Comparison of ENCODE assay signal across 25 cellular contexts in genomic region chr15:49604625-49605409, GRCh38. TPM values are rescaled to one million over a fixed set of nuclear protein-coding genes. Genes with fewer than 3 reads are reported as not detected.
A peak's percentile ranks its signal among the peaks of the same experiment; 100 is the strongest.
DNase-seq lines count a peak whose midpoint lies in the region; ATAC-seq, FAIRE-seq and TF ChIP-seq lines count a peak whose summit lies in the region.
"Had no signal": no experiment of that assay in that cellular context is flagged by ENCODE, and none has a peak within 500 bp of the region (broad histone marks: within the 10 kb centered on the region; RNA-seq: fewer than 3 reads in every experiment).

No MANE protein-coding gene starts in this region.

- no TSS peak for BruUV-seq in HepG2 (replicated peaks; lab: Mats Ljungman, UMichigan)

- H3K4me1 ChIP-seq in HepG2 (ENCODE audit: insufficient read depth, low read length) (no peaks in the 10 kb centered on the region), right lobe of liver (no peaks in the 10 kb centered on the region)
- H3K4me1 ChIP-seq: A549, BE2C, BLaER1 had no signal

- H2AFZ ChIP-seq in HepG2 (ENCODE audit: low read length) = no peak overlapping the region

- no peaks in the 10 kb centered on the region for H3K4me1 Mint-ChIP-seq in chondrocyte (ENCODE audit: low read depth)
- H3K4me1 Mint-ChIP-seq: CD14-positive monocyte; CD4-positive, alpha-beta memory T cell; CD4-positive, CD25-positive, alpha-beta regulatory T cell; CD8-positive, alpha-beta memory T cell had no signal

- POLR2A ChIA-PET in HepG2 (lab: Yijun Ruan, JAX) = no interaction called here

- no peak for TF ChIP-seq RAD21 in HepG2 (CRISPR knock-in tag; IDR thresholded peaks at IDR 0.05)

- H3K4me3 Mint-ChIP-seq in chondrocyte (ENCODE audit: unreplicated experiment) = no peak overlapping the region
- H3K4me3 Mint-ChIP-seq: CD14-positive monocyte; CD4-positive, CD25-positive, alpha-beta regulatory T cell; CD8-positive, alpha-beta memory T cell had no signal

- H3K36me3 ChIP-seq in HepG2 (replicated peaks in 1 of 2; ENCODE audit: control insufficient read depth in 1 of 2, insufficient read depth in 2 of 2, low read length in 2 of 2) (no peaks in the 10 kb centered on the region), right lobe of liver (no peaks in the 10 kb centered on the region)
- H3K36me3 ChIP-seq: BE2C had no signal

- no peaks in the 10 kb centered on the region for H3K27me3 Mint-ChIP-seq in chondrocyte (ENCODE audit: low read depth)
- H3K27me3 Mint-ChIP-seq: CD4-positive, alpha-beta memory T cell; CD4-positive, CD25-positive, alpha-beta regulatory T cell; CD8-positive, alpha-beta memory T cell had no signal

- H3K79me2 ChIP-seq in HepG2 (ENCODE audit: insufficient read depth, low read length) = no peaks in the 10 kb centered on the region

- intact Hi-C loops in HepG2 (cut with micrococcal nuclease; ENCODE audit: unreplicated experiment) = no loop called here
- intact Hi-C loops in right lobe of liver (cut with DNase I) = no loop called here

- peaks cover 40% of the 10 kb centered on the region for H3K9me3 Mint-ChIP-seq in chondrocyte (ENCODE audit: low read depth)

- no peak overlapping the region for H3K9ac ChIP-seq in HepG2 (ENCODE audit: insufficient read depth, low read depth, low read length)
- H3K9ac ChIP-seq: BLaER1 had no signal

- in situ Hi-C loops in HepG2 (cut with HindIII; ENCODE audit: extremely low pct_ligation_motif_present, low pct_unique_long_range_greater_than_20kb) = no loop called here

- FAIRE-seq in HepG2 (lab: Jason Lieb, UNC) = no peak
- FAIRE-seq: A549, GM12878, GM12892, GM18507 had no signal

- TF ChIP-seq EP300 in HepG2 (IDR thresholded peaks at IDR 0.05; ENCODE audit: low read depth in 2 of 2, low read length in 2 of 2) (no peak), HepG2 (CRISPR knock-in tag; IDR thresholded peaks at IDR 0.05; ENCODE audit: borderline replicate concordance) (no peak)

- TF ChIP-seq CTCF in HepG2 (CRISPR knock-in tag; IDR thresholded peaks at IDR 0.05) (no peak), right lobe of liver (IDR thresholded peaks at IDR 0.05) (no peak), chondrocyte (IDR thresholded peaks at IDR 0.05) (no peak)

- H3K27me3 ChIP-seq in HepG2 (ENCODE audit: control insufficient read depth in 1 of 2, insufficient read depth in 2 of 2, low read length in 2 of 2) (no peaks in the 10 kb centered on the region), right lobe of liver (no peaks in the 10 kb centered on the region)
- H3K27me3 ChIP-seq: BLaER1 had no signal

- 50% methylated on average over 1 of the region's 2 CpGs for WGBS in HepG2 (ENCODE audit: low lambda C conversion rate)
- 100% methylated on average over 2 of the region's 2 CpGs for WGBS in right lobe of liver (ENCODE audit: insufficient coverage, low coverage, low lambda C conversion rate, missing lambda C conversion rate)

- no peak overlapping the region for H3K27ac Mint-ChIP-seq in chondrocyte (ENCODE audit: unreplicated experiment)
- H3K27ac Mint-ChIP-seq: CD14-positive monocyte; CD4-positive, alpha-beta memory T cell; CD4-positive, CD25-positive, alpha-beta regulatory T cell; CD8-positive, alpha-beta memory T cell had no signal

- TF ChIP-seq POLR2A in HepG2 (IDR thresholded peaks at IDR 0.05; ENCODE audit: insufficient read depth in 1 of 2, low read depth in 2 of 2, low read length in 2 of 2) (no peak), right lobe of liver (IDR thresholded peaks at IDR 0.05) (no peak)

- peaks cover 10% of the 10 kb centered on the region for H3K36me3 Mint-ChIP-seq in chondrocyte (ENCODE audit: low read depth)
- H3K36me3 Mint-ChIP-seq: CD14-positive monocyte had no signal

- H3K4me3 ChIP-seq in HepG2 (replicated peaks in 1 of 3; ENCODE audit: insufficient read depth in 1 of 3, low read depth in 2 of 3, low read length in 3 of 3) (no peak overlapping the region), right lobe of liver (no peak overlapping the region)
- H3K4me3 ChIP-seq: A549, BLaER1, GM12878 had no signal

- H3K27ac ChIP-seq in HepG2 (ENCODE audit: extremely low read length, insufficient read depth, low read length) = no peak overlapping the region
- H3K27ac ChIP-seq in right lobe of liver = no peak overlapping the region
- H3K27ac ChIP-seq: 22Rv1, A549, BLaER1 had no signal

- H3K4me2 ChIP-seq in HepG2 (ENCODE audit: low read depth, low read length) = no peak overlapping the region
- H3K4me2 ChIP-seq: A549, BLaER1 had no signal

- DNase-seq in HepG2 (ENCODE audit: low spot score) (no peak), right lobe of liver (no peak), chondrocyte (ENCODE audit: low spot score) (peak; percentile 26), NCI-H524 treated with DMSO at 0.1 percent for 48 hours (lab: John Stamatoyannopoulos, UW) (no peak), kidney glomerular epithelial cell (lab: John Stamatoyannopoulos, UW) (no peak)
- DNase-seq: BE2C; C1 segment of cervical spinal cord; CD4-positive, alpha-beta memory T cell; CD4-positive, CD25-positive, alpha-beta regulatory T cell; CD8-positive, alpha-beta memory T cell; COR-L47; DMS 273 treated with DMSO at 0.1 percent for 48 hours; DMS153; DMS53; DMS79; DND-41; EL; GDM1 had no signal

- H4K20me1 ChIP-seq in HepG2 (ENCODE audit: insufficient read depth, low read length) = no peaks in the 10 kb centered on the region
- H4K20me1 ChIP-seq: BLaER1 had no signal

- ATAC-seq in HepG2 = no peak
- ATAC-seq in right lobe of liver = no peak
- ATAC-seq: A549, GM12878 had no signal

- no peaks in the 10 kb centered on the region for H3K9me3 ChIP-seq in HepG2 (ENCODE audit: low read length)
- no peaks in the 10 kb centered on the region for H3K9me3 ChIP-seq in right lobe of liver
- H3K9me3 ChIP-seq: BE2C had no signal

- CTCF ChIA-PET in HepG2 (lab: Yijun Ruan, JAX; ENCODE audit: low intra/inter-chr PET ratio, low total read pairs) = no interaction called here

TF ChIP-seq in HepG2, 621 proteins besides CTCF, POLR2A, EP300 and RAD21 (continues in another document):
- TF ChIP-seq ZNF34 (CRISPR knock-in tag; IDR thresholded peaks at IDR 0.05; ENCODE audit: borderline replicate concordance) (no peak), ARNT (IDR thresholded peaks at IDR 0.05) (no peak), ATF7 (IDR thresholded peaks at IDR 0.05) (peak; percentile 35; the same call in 1 of the 2 replicates), ATF7 (CRISPR knock-in tag; IDR thresholded peaks at IDR 0.05) (no peak)

RNA-seq across cellular contexts. Expression of gene FAM227B, which starts 15.8 kb away (rescaled TPM):
- total RNA-seq in HepG2 (2016; rRNA removed; fragmentation: Illumina TruSeq; extraction: Trizol) (2.3 and 2.6 TPM in 2 replicates), right lobe of liver (1 to 10 TPM; 1.3 to 3.2 (median 2.0) TPM), chondrocyte (1.00 to 2.2 TPM (median 1.9 TPM) in 3 replicates)
- total RNA-seq in HepG2 (2016; cell fraction: cytosol; rRNA removed; fragmentation: Illumina TruSeq; extraction: Trizol; ENCODE audit: low read depth) = 0.53 and 1.3 TPM in 2 replicates
- total RNA-seq in HepG2 (2016; cell fraction: insoluble cytoplasmic fraction; rRNA removed; fragmentation: Illumina TruSeq; extraction: Trizol) = 2.0 and 3.1 TPM in 2 replicates
- total RNA-seq in HepG2 (2016; cell fraction: membrane; rRNA removed; fragmentation: Illumina TruSeq; extraction: Trizol) = 1.0 and 1.2 TPM in 2 replicates
- 2.3 and 2.5 TPM in 2 replicates for total RNA-seq in HepG2 (2016; cell fraction: nucleus; rRNA removed; fragmentation: Illumina TruSeq; extraction: Trizol)
- 1.1 and 1.9 TPM in 2 replicates for polyA plus RNA-seq in HepG2 (2011; rRNA removed)
- polyA plus RNA-seq in HepG2 (2011; cell fraction: cytosol; rRNA removed) = 0.75 and 1.2 TPM in 2 replicates
- polyA plus RNA-seq in HepG2 (2011; cell fraction: nucleus; rRNA removed) = 0.99 and 1.2 TPM in 2 replicates
- 2.0 and 2.3 TPM in 2 replicates for polyA plus RNA-seq in HepG2 (2012)
- polyA plus RNA-seq in HepG2 (2016; cell fraction: cytosol; fragmentation: Illumina TruSeq; extraction: Trizol; ENCODE audit: low read depth) = 0.62 and 0.71 TPM in 2 replicates
- 2.3 and 2.6 TPM in 2 replicates for polyA plus RNA-seq in HepG2 (2016; cell fraction: insoluble cytoplasmic fraction; fragmentation: Illumina TruSeq; extraction: Trizol; ENCODE audit: low read depth)
- polyA plus RNA-seq in HepG2 (2016; cell fraction: membrane; fragmentation: Illumina TruSeq; extraction: Trizol; ENCODE audit: low read depth) = 0.59 and 1.5 TPM in 2 replicates
- 1.7 and 2.5 TPM in 2 replicates for polyA plus RNA-seq in HepG2 (2016; cell fraction: nucleus; fragmentation: Illumina TruSeq; extraction: Trizol; ENCODE audit: insufficient read depth, low read depth)
- 1.7 and 2.2 TPM in 2 replicates for polyA minus RNA-seq in HepG2 (2011; rRNA and poly(A)+ RNA removed; ENCODE audit: low replicate concordance)
- 0.89 and 1.4 TPM in 2 replicates for polyA minus RNA-seq in HepG2 (2011; cell fraction: cytosol; rRNA and poly(A)+ RNA removed)
- 5.4 and 7.5 TPM in 2 replicates for polyA minus RNA-seq in HepG2 (2011; cell fraction: nucleus; rRNA and poly(A)+ RNA removed)

RNA-seq across cellular contexts. Expression of gene DTWD1, which starts 16.0 kb away (rescaled TPM):
- total RNA-seq in HepG2 (2016; rRNA removed; fragmentation: Illumina TruSeq; extraction: Trizol) = 18.3 and 24.5 TPM in 2 replicates
- 5.3 and 7.2 TPM in 2 replicates for total RNA-seq in HepG2 (2016; cell fraction: cytosol; rRNA removed; fragmentation: Illumina TruSeq; extraction: Trizol; ENCODE audit: low read depth)
- total RNA-seq in HepG2 (2016; cell fraction: insoluble cytoplasmic fraction; rRNA removed; fragmentation: Illumina TruSeq; extraction: Trizol) = 17.2 and 21.0 TPM in 2 replicates
- total RNA-seq in HepG2 (2016; cell fraction: membrane; rRNA removed; fragmentation: Illumina TruSeq; extraction: Trizol) = 11.5 and 16.6 TPM in 2 replicates
- total RNA-seq in HepG2 (2016; cell fraction: nucleus; rRNA removed; fragmentation: Illumina TruSeq; extraction: Trizol) = 20.8 and 21.6 TPM in 2 replicates
- polyA plus RNA-seq in HepG2 (2011; rRNA removed) = 10.8 and 12.7 TPM in 2 replicates
- polyA plus RNA-seq in HepG2 (2011; cell fraction: cytosol; rRNA removed) = 4.0 and 4.8 TPM in 2 replicates
- polyA plus RNA-seq in HepG2 (2011; cell fraction: nucleus; rRNA removed) = 4.9 and 5.5 TPM in 2 replicates
- polyA plus RNA-seq in HepG2 (2012) = 9.3 and 15.0 TPM in 2 replicates
- polyA plus RNA-seq in HepG2 (2016; cell fraction: cytosol; fragmentation: Illumina TruSeq; extraction: Trizol; ENCODE audit: low read depth) = 6.5 and 8.6 TPM in 2 replicates
- 26.5 and 29.3 TPM in 2 replicates for polyA plus RNA-seq in HepG2 (2016; cell fraction: insoluble cytoplasmic fraction; fragmentation: Illumina TruSeq; extraction: Trizol; ENCODE audit: low read depth)
- 11.4 and 12.4 TPM in 2 replicates for polyA plus RNA-seq in HepG2 (2016; cell fraction: membrane; fragmentation: Illumina TruSeq; extraction: Trizol; ENCODE audit: low read depth)
- polyA plus RNA-seq in HepG2 (2016; cell fraction: nucleus; fragmentation: Illumina TruSeq; extraction: Trizol; ENCODE audit: insufficient read depth, low read depth) = 25.9 and 26.6 TPM in 2 replicates
- polyA minus RNA-seq in HepG2 (2011; rRNA and poly(A)+ RNA removed; ENCODE audit: low replicate concordance) = 2.7 and 13.7 TPM in 2 replicates
- 4.5 and 5.2 TPM in 2 replicates for polyA minus RNA-seq in HepG2 (2011; cell fraction: cytosol; rRNA and poly(A)+ RNA removed)
- polyA minus RNA-seq in HepG2 (2011; cell fraction: nucleus; rRNA and poly(A)+ RNA removed) = 39.1 and 39.8 TPM in 2 replicates
- total RNA-seq in right lobe of liver = 10 to 100 TPM in 2 of 6 experiments, 1 to 10 TPM in 4; 7.5 to 11.7 (median 8.9) TPM
- 16.3 to 23.2 TPM (median 18.0 TPM) in 3 replicates for total RNA-seq in chondrocyte
